8 cellular contexts compared by ENCODE assay signal in genomic region chr1:92299477-92300125, GRCh38. TPM values are rescaled to one million over a fixed set of nuclear protein-coding genes. Genes with fewer than 3 reads are reported as not detected.
DNase-seq lines count a peak whose midpoint lies in the region; ATAC-seq, FAIRE-seq and TF ChIP-seq lines count a peak whose summit lies in the region.

No MANE protein-coding gene starts in this region.

- H3K27ac ChIP-seq in HepG2 (ENCODE audit: extremely low read length, insufficient read depth, low read length) (peak overlapping the region; percentile 92), transverse colon (peak overlapping the region; percentile 93 to 95 (median 94))

- H3K9ac ChIP-seq in adipocyte (ENCODE audit: low read length), result peak overlapping the region; percentile 98
- H3K9ac ChIP-seq in HepG2 (ENCODE audit: insufficient read depth, low read depth, low read length), result peak overlapping the region; percentile 92

- POLR2A ChIA-PET in BJ (lab: Charles Lee) (no interaction called here), HepG2 (lab: Yijun Ruan, JAX) (interaction anchor here (0.8 to 1.4 kb wide), 2 partner anchors 16 to 142 kb away, joined by 4 read pairs; no protein-coding TSS in a partner anchor)

- intact Hi-C loops in HepG2 (cut with micrococcal nuclease; ENCODE audit: unreplicated experiment) (loop anchor here (1.0 to 10.0 kb wide), 3 partner anchors 11 to 775 kb away; no protein-coding TSS in a partner anchor), transverse colon (cut with DNase I; ENCODE audit: low total_unique reads) (no loop called here)

- H4K20me1 ChIP-seq in HepG2 (ENCODE audit: insufficient read depth, low read length), result peaks cover 9% of the 10 kb centered on the region; the same call in 1 of the 2 replicates

- in situ Hi-C loops in HepG2 (cut with HindIII; ENCODE audit: extremely low pct_ligation_motif_present, low pct_unique_long_range_greater_than_20kb) (loop anchor here (10.0 kb wide), 1 partner anchor 785 kb away; no protein-coding TSS in a partner anchor), transverse colon (cut with MboI; ENCODE audit: low pct_ligation_motif_present in 1 of 4, low pct_unique_long_range_greater_than_20kb in 1 of 4, low sequenced_read_pairs in 3 of 4) (loop anchor here (25.0 kb wide), 5 partner anchors 287 to 787 kb away; partner anchors contain the start of gene CDC7 (in 1 of the 4))

- BruUV-seq in HepG2 (replicated peaks; lab: Mats Ljungman, UMichigan), result TSS peak; percentile 60

- H3K27me3 ChIP-seq in BJ (ENCODE audit: control insufficient read depth, insufficient read depth, low read length) (no peaks in the 10 kb centered on the region), adipocyte (replicated peaks; ENCODE audit: control insufficient read depth, insufficient read depth, low read length) (no peaks in the 10 kb centered on the region), HepG2 (ENCODE audit: control insufficient read depth in 1 of 2, insufficient read depth in 2 of 2, low read length in 2 of 2) (no peaks in the 10 kb centered on the region), transverse colon (no peaks in the 10 kb centered on the region)

- TF ChIP-seq RAD21 in HepG2 (CRISPR knock-in tag; IDR thresholded peaks at IDR 0.05), result no peak

- TF ChIP-seq EP300 in HepG2 (IDR thresholded peaks at IDR 0.05; ENCODE audit: low read depth in 2 of 2, low read length in 2 of 2) (no peak), HepG2 (CRISPR knock-in tag; IDR thresholded peaks at IDR 0.05; ENCODE audit: borderline replicate concordance) (no peak), transverse colon (IDR thresholded peaks at IDR 0.05; ENCODE audit: low read depth) (no peak)

- H3K4me1 ChIP-seq in adipocyte (ENCODE audit: control insufficient read depth, insufficient read depth, low read length), result peaks cover 20% of the 10 kb centered on the region
- peaks cover 20% of the 10 kb centered on the region for H3K4me1 ChIP-seq in HepG2 (ENCODE audit: insufficient read depth, low read length)
- peaks cover 3 to 22% (median 18%) of the 10 kb centered on the region in 4 donors for H3K4me1 ChIP-seq in transverse colon

- TF ChIP-seq POLR2A in HepG2 (IDR thresholded peaks at IDR 0.05; ENCODE audit: insufficient read depth in 1 of 2, low read depth in 2 of 2, low read length in 2 of 2), result no peak
- no peak for TF ChIP-seq POLR2A in transverse colon (IDR thresholded peaks at IDR 0.05)

- peak overlapping the region; percentile 88 for H3K4me2 ChIP-seq in HepG2 (ENCODE audit: low read depth, low read length)

- peak overlapping the region; percentile 92 for H3K4me3 ChIP-seq in BJ (ENCODE audit: low read depth, low read length)
- H3K4me3 ChIP-seq in adipocyte (ENCODE audit: low read length), result peak overlapping the region; percentile 98
- peak overlapping the region; percentile 79 to 98 (median 85) for H3K4me3 ChIP-seq in HepG2 (replicated peaks in 1 of 3; ENCODE audit: insufficient read depth in 1 of 3, low read depth in 2 of 3, low read length in 3 of 3)
- peak overlapping the region; percentile 48 to 95 (median 86) for H3K4me3 ChIP-seq in transverse colon

- no peak overlapping the region for H2AFZ ChIP-seq in HepG2 (ENCODE audit: low read length)

- H3K79me2 ChIP-seq in HepG2 (ENCODE audit: insufficient read depth, low read length), result peaks cover 31% of the 10 kb centered on the region

- WGBS in HepG2 (ENCODE audit: low lambda C conversion rate), result 11% methylated on average over 9 of the region's 9 CpGs
- 18 to 36% methylated on average over 5 to 9 of the region's 9 CpGs for WGBS in transverse colon (ENCODE audit: low coverage in 1 of 2), 2 donors

- no peak for TF ChIP-seq CTCF in BJ (IDR thresholded peaks at IDR 0.05; ENCODE audit: insufficient read depth, low read depth, low read length)
- no peak for TF ChIP-seq CTCF in HepG2 (CRISPR knock-in tag; IDR thresholded peaks at IDR 0.05)
- no peak for TF ChIP-seq CTCF in transverse colon (IDR thresholded peaks at IDR 0.05)

- no peaks in the 10 kb centered on the region for H3K9me3 ChIP-seq in adipocyte (ENCODE audit: control insufficient read depth, low read length)
- H3K9me3 ChIP-seq in HepG2 (ENCODE audit: low read length), result no peaks in the 10 kb centered on the region
- no peaks in the 10 kb centered on the region for H3K9me3 ChIP-seq in transverse colon

- DNase-seq in BJ (ENCODE audit: low read depth) (no peak), HTR-8/SVneo (ENCODE audit: insufficient read length, low spot score) (no peak), adipocyte (ENCODE audit: low read depth) (peak; percentile 12), HepG2 (ENCODE audit: low spot score) (no peak), transverse colon (no peak)
- DNase-seq in central memory CD4-positive, alpha-beta T cell, result no peak

- CTCF ChIA-PET in BJ (lab: Yijun Ruan, JAX), result interaction anchor here (1.6 kb wide), 1 partner anchor 11 kb away, joined by 4 read pairs; no protein-coding TSS in a partner anchor
- CTCF ChIA-PET in HepG2 (lab: Yijun Ruan, JAX; ENCODE audit: low intra/inter-chr PET ratio, low total read pairs), result no interaction called here

- no peaks in the 10 kb centered on the region for H3K36me3 ChIP-seq in BJ (ENCODE audit: control insufficient read depth, insufficient read depth, low read length)
- peaks cover 28% of the 10 kb centered on the region for H3K36me3 ChIP-seq in adipocyte (ENCODE audit: control insufficient read depth, insufficient read depth, low read length, severe bottlenecking)
- peaks cover 0 to 25% of the 10 kb centered on the region in 2 experiments; a peak in 2 of 5 replicates for H3K36me3 ChIP-seq in HepG2 (replicated peaks in 1 of 2; ENCODE audit: control insufficient read depth in 1 of 2, insufficient read depth in 2 of 2, low read length in 2 of 2)
- peaks cover 0 to 11% (median 3%) of the 10 kb centered on the region in 4 donors for H3K36me3 ChIP-seq in transverse colon

- FAIRE-seq in HTR-8/SVneo (lab: Jason Lieb, UNC) (peak; percentile 79), HepG2 (lab: Jason Lieb, UNC) (peak; percentile 50)

- ATAC-seq in HepG2, result no peak
- no peak for ATAC-seq in GM19452 (IDR thresholded peaks at IDR 0.05; ENCODE audit: unreplicated experiment)
- no peak for ATAC-seq in GM19463 (IDR thresholded peaks at IDR 0.05; ENCODE audit: unreplicated experiment)

TF ChIP-seq in HepG2, 621 proteins besides CTCF, POLR2A, EP300 and RAD21 (continues in another document):
- no peak for TF ChIP-seq RFXAP (CRISPR knock-in tag; IDR thresholded peaks at IDR 0.05; ENCODE audit: borderline replicate concordance)

RNA-seq across cellular contexts. Expression of gene RPAP2, which starts 0.7 kb away (rescaled TPM):
- polyA plus RNA-seq in BJ (2011; rRNA removed) (4.0 and 11.7 TPM in 2 replicates), HepG2 (2011; rRNA removed) (6.7 and 10.0 TPM in 2 replicates)
- 2.3 and 6.0 TPM in 2 replicates for polyA minus RNA-seq in BJ (2011; rRNA and poly(A)+ RNA removed)
- total RNA-seq in HepG2 (2016; rRNA removed; fragmentation: Illumina TruSeq; extraction: Trizol) (34.8 and 50.7 TPM in 2 replicates), transverse colon (10 to 100 TPM in 2 of 4 donors, 1 to 10 TPM in 2; 3.2 to 37.8 (median 11.7) TPM)
- 23.0 and 24.9 TPM in 2 replicates for total RNA-seq in HepG2 (2016; cell fraction: cytosol; rRNA removed; fragmentation: Illumina TruSeq; extraction: Trizol; ENCODE audit: low read depth)
- 33.0 and 51.8 TPM in 2 replicates for total RNA-seq in HepG2 (2016; cell fraction: insoluble cytoplasmic fraction; rRNA removed; fragmentation: Illumina TruSeq; extraction: Trizol)
- 21.4 and 26.2 TPM in 2 replicates for total RNA-seq in HepG2 (2016; cell fraction: membrane; rRNA removed; fragmentation: Illumina TruSeq; extraction: Trizol)
- total RNA-seq in HepG2 (2016; cell fraction: nucleus; rRNA removed; fragmentation: Illumina TruSeq; extraction: Trizol), result 44.4 and 51.0 TPM in 2 replicates
- 2.6 and 4.9 TPM in 2 replicates for polyA plus RNA-seq in HepG2 (2011; cell fraction: cytosol; rRNA removed)
- polyA plus RNA-seq in HepG2 (2011; cell fraction: nucleus; rRNA removed), result 2.6 and 4.1 TPM in 2 replicates
- polyA plus RNA-seq in HepG2 (2012), result 9.4 and 10.7 TPM in 2 replicates
- 2.4 and 3.0 TPM in 2 replicates for polyA plus RNA-seq in HepG2 (2016; cell fraction: cytosol; fragmentation: Illumina TruSeq; extraction: Trizol; ENCODE audit: low read depth)
- polyA plus RNA-seq in HepG2 (2016; cell fraction: insoluble cytoplasmic fraction; fragmentation: Illumina TruSeq; extraction: Trizol; ENCODE audit: low read depth), result 33.9 and 34.5 TPM in 2 replicates
- polyA plus RNA-seq in HepG2 (2016; cell fraction: membrane; fragmentation: Illumina TruSeq; extraction: Trizol; ENCODE audit: low read depth), result 5.5 and 6.0 TPM in 2 replicates
- polyA plus RNA-seq in HepG2 (2016; cell fraction: nucleus; fragmentation: Illumina TruSeq; extraction: Trizol; ENCODE audit: insufficient read depth, low read depth), result 24.1 and 24.9 TPM in 2 replicates
- polyA minus RNA-seq in HepG2 (2011; rRNA and poly(A)+ RNA removed; ENCODE audit: low replicate concordance), result 6.8 and 6.9 TPM in 2 replicates
- polyA minus RNA-seq in HepG2 (2011; cell fraction: cytosol; rRNA and poly(A)+ RNA removed), result 7.6 and 8.6 TPM in 2 replicates
- 30.6 and 37.0 TPM in 2 replicates for polyA minus RNA-seq in HepG2 (2011; cell fraction: nucleus; rRNA and poly(A)+ RNA removed)

RNA-seq across cellular contexts. Expression of gene GLMN, which starts 0.8 kb away (rescaled TPM):
- polyA plus RNA-seq in BJ (2011; rRNA removed) (1.3 and 3.5 TPM in 2 replicates), HepG2 (2011; rRNA removed) (5.2 and 5.9 TPM in 2 replicates)
- 0.62 and 0.98 TPM in 2 replicates for polyA minus RNA-seq in BJ (2011; rRNA and poly(A)+ RNA removed)
- total RNA-seq in HepG2 (2016; rRNA removed; fragmentation: Illumina TruSeq; extraction: Trizol) (18.4 and 27.8 TPM in 2 replicates), transverse colon (1 to 10 TPM; 2.4 to 8.7 (median 4.1) TPM)
- total RNA-seq in HepG2 (2016; cell fraction: cytosol; rRNA removed; fragmentation: Illumina TruSeq; extraction: Trizol; ENCODE audit: low read depth), result 5.5 and 8.7 TPM in 2 replicates
- 19.1 and 26.2 TPM in 2 replicates for total RNA-seq in HepG2 (2016; cell fraction: insoluble cytoplasmic fraction; rRNA removed; fragmentation: Illumina TruSeq; extraction: Trizol)
- 8.2 and 8.5 TPM in 2 replicates for total RNA-seq in HepG2 (2016; cell fraction: membrane; rRNA removed; fragmentation: Illumina TruSeq; extraction: Trizol)
- total RNA-seq in HepG2 (2016; cell fraction: nucleus; rRNA removed; fragmentation: Illumina TruSeq; extraction: Trizol), result 24.4 and 26.3 TPM in 2 replicates
- 1.0 and 1.8 TPM in 2 replicates for polyA plus RNA-seq in HepG2 (2011; cell fraction: cytosol; rRNA removed)
- 4.1 and 6.7 TPM in 2 replicates for polyA plus RNA-seq in HepG2 (2011; cell fraction: nucleus; rRNA removed)
- 5.8 and 8.6 TPM in 2 replicates for polyA plus RNA-seq in HepG2 (2012)
- 3.6 and 4.2 TPM in 2 replicates for polyA plus RNA-seq in HepG2 (2016; cell fraction: cytosol; fragmentation: Illumina TruSeq; extraction: Trizol; ENCODE audit: low read depth)
- polyA plus RNA-seq in HepG2 (2016; cell fraction: insoluble cytoplasmic fraction; fragmentation: Illumina TruSeq; extraction: Trizol; ENCODE audit: low read depth), result 21.0 and 21.8 TPM in 2 replicates
- polyA plus RNA-seq in HepG2 (2016; cell fraction: membrane; fragmentation: Illumina TruSeq; extraction: Trizol; ENCODE audit: low read depth), result 5.6 and 6.0 TPM in 2 replicates
- 38.7 and 49.5 TPM in 2 replicates for polyA plus RNA-seq in HepG2 (2016; cell fraction: nucleus; fragmentation: Illumina TruSeq; extraction: Trizol; ENCODE audit: insufficient read depth, low read depth)
- polyA minus RNA-seq in HepG2 (2011; rRNA and poly(A)+ RNA removed; ENCODE audit: low replicate concordance), result 0.74 and 0.96 TPM in 2 replicates
- polyA minus RNA-seq in HepG2 (2011; cell fraction: cytosol; rRNA and poly(A)+ RNA removed), result 1.4 and 1.6 TPM in 2 replicates
- 21.6 and 23.6 TPM in 2 replicates for polyA minus RNA-seq in HepG2 (2011; cell fraction: nucleus; rRNA and poly(A)+ RNA removed)
